ENCODE assay signal across 8 cellular contexts in the genomic region with DNA sequence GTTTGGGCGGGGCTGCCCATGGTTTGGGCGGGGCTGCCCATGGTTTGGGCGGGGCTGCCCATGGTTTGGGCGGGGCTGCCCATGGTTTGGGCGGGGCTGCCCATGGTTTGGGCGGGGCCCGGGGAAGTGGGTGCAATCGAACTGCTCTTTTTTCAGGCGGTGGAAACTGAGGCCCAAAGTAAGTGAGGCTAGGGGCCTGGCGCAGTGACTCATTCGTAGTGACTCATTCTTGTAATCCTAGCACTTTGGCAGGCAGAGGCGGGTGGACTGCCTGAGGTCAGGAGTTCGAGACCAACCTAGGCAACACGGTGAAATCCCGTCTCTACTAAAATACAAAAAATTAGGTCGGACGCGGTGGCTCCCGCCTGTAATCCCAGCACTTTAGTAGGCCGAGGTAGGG. TPM values are rescaled to one million over a fixed set of nuclear protein-coding genes. Genes with fewer than 3 reads are reported as not detected.
DNase-seq lines count a peak whose midpoint lies in the region; TF ChIP-seq lines count a peak whose summit lies in the region.
"Not testable (repeated sequence)": the region's sequence is repeated elsewhere in the genome, so short reads cannot be mapped to it uniquely, and the experiment has no call there.

No MANE protein-coding gene starts in this region.

- not testable (repeated sequence) for H3K9me3 Mint-ChIP-seq in osteocyte (ENCODE audit: unreplicated experiment)

- not testable (repeated sequence) for H3K4me3 ChIP-seq in BE2C (ENCODE audit: low read depth, low read length); Jurkat, Clone E6-1 (ENCODE audit: low read length); cardiac fibroblast (replicated peaks in 1 of 2; ENCODE audit: low read depth in 2 of 2, low read length in 2 of 2); right atrium auricular region
- peak overlapping the region; percentile 13; the same call in 1 of the 2 replicates for H3K4me3 ChIP-seq in SJCRH30

- not testable (repeated sequence) for H3K27me3 Mint-ChIP-seq in osteocyte (ENCODE audit: unreplicated experiment)

- DNase-seq in BE2C (peak; percentile 59), SJCRH30 (peak; percentile 55 to 57), cardiac fibroblast (ENCODE audit: low read depth in 2 of 2) (peak; percentile 35 to 38), right atrium auricular region (ENCODE audit: low spot score) (peak; percentile 63)
- DNase-seq in Jurkat, Clone E6-1 (ENCODE audit: low read depth, low spot score) = peak; percentile 19
- peak; percentile 82 for DNase-seq in activated CD8-positive, alpha-beta memory T cell treated with anti-CD3 and anti-CD28 coated beads, Interleukin-2, amount 50 U/mL, for 48 hours
- DNase-seq in osteocyte (ENCODE audit: extremely low spot score, unreplicated experiment) = not testable (repeated sequence)
- DNase-seq in stimulated activated CD8-positive, alpha-beta memory T cell treated with anti-CD3 and anti-CD28 coated beads, Interleukin-15, amount 100 ng/mL, for 48 hours (ENCODE audit: low read depth in 2 of 2) = peak; percentile 51 to 52

- H3K27ac ChIP-seq in SJCRH30, right atrium auricular region: not testable (repeated sequence)

- H3K4me3 Mint-ChIP-seq in osteocyte (ENCODE audit: unreplicated experiment) = peak overlapping the region; percentile 40

- H3K36me3 Mint-ChIP-seq in osteocyte (ENCODE audit: unreplicated experiment) = not testable (repeated sequence)

- H3K27ac Mint-ChIP-seq in osteocyte (ENCODE audit: unreplicated experiment) = not testable (repeated sequence)

- TF ChIP-seq CTCF in BE2C (IDR thresholded peaks at IDR 0.05; ENCODE audit: low read depth, low read length); cardiac fibroblast (IDR thresholded peaks at IDR 0.05; ENCODE audit: low read depth, low read length); right atrium auricular region (IDR thresholded peaks at IDR 0.05); osteocyte (IDR thresholded peaks at IDR 0.05): not testable (repeated sequence)

- peaks cover 15% of the 10 kb centered on the region for H3K4me1 Mint-ChIP-seq in osteocyte (ENCODE audit: unreplicated experiment)

- not testable (repeated sequence) for H3K9me3 ChIP-seq in BE2C; SJCRH30 (replicated peaks); right atrium auricular region

- not testable (repeated sequence) for H3K27me3 ChIP-seq in BE2C, SJCRH30, right atrium auricular region

- H3K36me3 ChIP-seq in BE2C (peaks cover 22% of the 10 kb centered on the region), SJCRH30 (peaks cover 11% of the 10 kb centered on the region)
- not testable (repeated sequence) for H3K36me3 ChIP-seq in right atrium auricular region

- not testable (repeated sequence) for H3K4me1 ChIP-seq in BE2C, SJCRH30
- peaks cover 0 to 30% of the 10 kb centered on the region in 2 donors for H3K4me1 ChIP-seq in right atrium auricular region

RNA-seq across cellular contexts. Expression of gene GRSF1, which starts 0.4 kb away (rescaled TPM):
- polyA plus RNA-seq in BE2C (2012; ENCODE audit: insufficient read depth, insufficient read length, low read depth) = 71.9 TPM
- 135 TPM for polyA plus RNA-seq in Jurkat, Clone E6-1 (2012; ENCODE audit: insufficient read depth, insufficient read length)
- 114 and 121 TPM in 2 replicates for total RNA-seq in SJCRH30 (2014; rRNA removed; shearing (Covaris generic))
- total RNA-seq in right atrium auricular region = 10 to 100 TPM; 43.2 to 86.5 TPM
- total RNA-seq in osteocyte = 78.7 and 82.5 TPM in 2 replicates
